In the genomic region with DNA sequence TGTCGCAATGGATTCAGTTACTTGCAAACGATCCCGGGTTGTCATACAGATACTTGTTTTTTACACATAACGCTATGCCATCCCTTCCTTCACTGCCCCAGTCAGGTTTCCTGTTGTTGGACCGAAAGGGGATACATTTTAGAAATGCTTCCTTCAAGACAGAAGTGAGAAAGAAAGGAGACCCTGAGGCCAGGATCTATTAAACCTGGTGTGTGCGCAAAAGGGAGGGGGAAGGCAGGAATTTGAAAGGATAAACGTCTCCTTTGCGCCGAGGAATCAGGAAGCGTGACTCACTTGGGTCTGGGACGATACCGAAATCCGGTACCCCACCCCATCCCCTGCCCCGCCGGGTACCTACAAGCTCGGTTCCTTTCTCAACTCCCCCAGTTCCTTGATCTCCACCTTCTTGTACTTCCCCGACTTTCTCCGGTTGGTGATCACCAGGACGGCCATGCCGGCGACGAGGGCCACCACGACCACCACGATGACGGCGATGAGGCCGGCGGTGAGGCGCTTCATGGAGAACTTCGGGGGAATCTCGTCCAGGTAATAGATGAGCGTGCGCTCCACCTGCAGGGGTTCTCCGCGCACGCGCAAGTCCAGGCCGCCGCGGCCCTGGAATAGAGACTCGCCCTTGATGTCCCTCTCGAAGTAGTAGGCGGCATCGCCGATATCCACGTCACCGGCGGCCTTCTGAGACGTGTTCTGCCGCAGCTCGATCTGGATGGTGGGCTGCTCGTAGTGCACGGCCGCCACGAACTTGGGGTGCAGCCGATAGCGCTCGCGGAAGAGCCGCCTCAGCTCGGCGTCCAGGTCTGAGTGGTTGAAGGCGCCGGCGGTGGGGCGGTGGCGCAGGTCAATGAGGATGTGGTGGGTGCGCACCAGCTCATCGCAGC, we compare ENCODE assay signal across 8 cellular contexts. TPM values are rescaled to one million over a fixed set of nuclear protein-coding genes. Genes with fewer than 3 reads are reported as not detected.
DNase-seq lines count a peak whose midpoint lies in the region; ATAC-seq and TF ChIP-seq lines count a peak whose summit lies in the region.

No MANE protein-coding gene starts in this region.

- H3K36me3 ChIP-seq in colonic mucosa (no peaks in the 10 kb centered on the region), upper lobe of left lung (no peaks in the 10 kb centered on the region)

- H3K9me3 ChIP-seq in colonic mucosa (no peaks in the 10 kb centered on the region), upper lobe of left lung (no peaks in the 10 kb centered on the region)

- H3K27ac Mint-ChIP-seq in mesothelial cell of epicardium: peak overlapping the region; percentile 59

- H3K4me3 Mint-ChIP-seq in mesothelial cell of epicardium: peak overlapping the region; percentile 49

- peaks cover 52% of the 10 kb centered on the region for H3K4me1 Mint-ChIP-seq in mesothelial cell of epicardium

- no peaks in the 10 kb centered on the region for H3K9me3 Mint-ChIP-seq in mesothelial cell of epicardium

- TF ChIP-seq EP300 in upper lobe of left lung (IDR thresholded peaks at IDR 0.05): no peak

- H3K9ac ChIP-seq in colonic mucosa (ENCODE audit: low read depth in 2 of 2, low read length in 2 of 2): no peak overlapping the region

- ATAC-seq in upper lobe of left lung (ENCODE audit: low FRiP score in 2 of 2): peak; percentile 49 to 51

- peaks cover 11% of the 10 kb centered on the region for H3K27me3 Mint-ChIP-seq in mesothelial cell of epicardium (ENCODE audit: low read depth)

- peak in 1 of 4 donors; percentile 34 for TF ChIP-seq POLR2A in upper lobe of left lung (IDR thresholded peaks at IDR 0.05)

- peak; percentile 62 for DNase-seq in activated CD8-positive, alpha-beta memory T cell treated with anti-CD3 and anti-CD28 coated beads for 24 hours
- DNase-seq in activated CD8-positive, alpha-beta memory T cell treated with anti-CD3 and anti-CD28 coated beads, Interleukin-2, amount 50 U/mL, for 4 hours: no peak
- DNase-seq in colonic mucosa (peak; percentile 20), mesothelial cell of epicardium (ENCODE audit: low spot score in 2 of 2, unreplicated experiment in 2 of 2) (no peak), upper lobe of left lung (peak; percentile 74 to 89), D341Med (ENCODE audit: low spot score) (no peak), NCI-H2107 treated with DMSO at 0.1 percent for 48 hours (lab: John Stamatoyannopoulos, UW; ENCODE audit: unreplicated experiment) (no peak)
- no peak for DNase-seq in central memory CD4-positive, alpha-beta T cell

- H3K36me3 Mint-ChIP-seq in mesothelial cell of epicardium: no peaks in the 10 kb centered on the region

- H3K4me1 ChIP-seq in colonic mucosa: peaks cover 12% of the 10 kb centered on the region
- peaks cover 11 to 59% (median 24%) of the 10 kb centered on the region in 4 donors for H3K4me1 ChIP-seq in upper lobe of left lung

- H3K27ac ChIP-seq in colonic mucosa: no peak overlapping the region
- H3K27ac ChIP-seq in upper lobe of left lung: peak overlapping the region; percentile 81 to 87 (median 86)

- peak overlapping the region; percentile 39 for H3K4me3 ChIP-seq in colonic mucosa
- peak overlapping the region; percentile 15 to 56 (median 50) for H3K4me3 ChIP-seq in upper lobe of left lung

- H3K27me3 ChIP-seq in colonic mucosa: peaks cover 24% of the 10 kb centered on the region
- peaks cover 0 to 8% (median 3%) of the 10 kb centered on the region in 4 donors for H3K27me3 ChIP-seq in upper lobe of left lung

- intact Hi-C loops in colonic mucosa (cut with DNase I): no loop called here

- 18 to 29% methylated on average over 40 to 43 of the region's 69 CpGs for WGBS in upper lobe of left lung, 2 donors

- TF ChIP-seq CTCF in colonic mucosa (IDR thresholded peaks at IDR 0.05) (no peak), mesothelial cell of epicardium (IDR thresholded peaks at IDR 0.05; ENCODE audit: unreplicated experiment) (no peak), upper lobe of left lung (IDR thresholded peaks at IDR 0.05) (peak in 1 of 6 experiments; percentile 4)

RNA-seq across cellular contexts. Expression of a gene that starts 1.0 kb away (rescaled TPM):
- total RNA-seq in colonic mucosa (1 to 10 TPM in 1 of 2 donors, under 1 TPM in 1; 0.52 to 1.2 TPM), mesothelial cell of epicardium (22.7 to 25.3 TPM (median 25.0 TPM) in 3 replicates), upper lobe of left lung (100 to 1,000 TPM in 5 of 6 donors, 10 to 100 TPM in 1; 41.9 to 387 (median 161) TPM)

RNA-seq across cellular contexts. Expression of a gene that starts 29.6 kb away (rescaled TPM):
- total RNA-seq in colonic mucosa: 10 to 100 TPM; 30.4 to 32.3 TPM
- total RNA-seq in mesothelial cell of epicardium: 17.7 to 26.1 TPM (median 20.0 TPM) in 3 replicates
- 10 to 100 TPM in 5 of 6 donors, 1 to 10 TPM in 1; 4.7 to 35.9 (median 20.7) TPM for total RNA-seq in upper lobe of left lung

Comparison
In these comparisons a context has a peak if more than half of its experiments do, and no peak if none do; other contexts are left out.
1. DNase-seq: peak in activated CD8-positive, alpha-beta memory T cell treated with anti-CD3 and anti-CD28 coated beads for 24 hours (single experiment), colonic mucosa (single experiment) and upper lobe of left lung (2 of 2); none in activated CD8-positive, alpha-beta memory T cell treated with anti-CD3 and anti-CD28 coated beads, Interleukin-2, amount 50 U/mL, for 4 hours (single experiment), mesothelial cell of epicardium (0 of 2), D341Med (single experiment), NCI-H2107 treated with DMSO at 0.1 percent for 48 hours (single experiment) and central memory CD4-positive, alpha-beta T cell (single experiment).
2. RNA of a gene that starts 1.0 kb away (total RNA-seq): 41.9 to 387 TPM in upper lobe of left lung and 22.7 to 25.3 TPM in mesothelial cell of epicardium; 0.52 to 1.2 TPM in colonic mucosa; every median in the first group is over 10 times any median in the second.